1 cellular context compared by ENCODE assay signal in the genomic region with DNA sequence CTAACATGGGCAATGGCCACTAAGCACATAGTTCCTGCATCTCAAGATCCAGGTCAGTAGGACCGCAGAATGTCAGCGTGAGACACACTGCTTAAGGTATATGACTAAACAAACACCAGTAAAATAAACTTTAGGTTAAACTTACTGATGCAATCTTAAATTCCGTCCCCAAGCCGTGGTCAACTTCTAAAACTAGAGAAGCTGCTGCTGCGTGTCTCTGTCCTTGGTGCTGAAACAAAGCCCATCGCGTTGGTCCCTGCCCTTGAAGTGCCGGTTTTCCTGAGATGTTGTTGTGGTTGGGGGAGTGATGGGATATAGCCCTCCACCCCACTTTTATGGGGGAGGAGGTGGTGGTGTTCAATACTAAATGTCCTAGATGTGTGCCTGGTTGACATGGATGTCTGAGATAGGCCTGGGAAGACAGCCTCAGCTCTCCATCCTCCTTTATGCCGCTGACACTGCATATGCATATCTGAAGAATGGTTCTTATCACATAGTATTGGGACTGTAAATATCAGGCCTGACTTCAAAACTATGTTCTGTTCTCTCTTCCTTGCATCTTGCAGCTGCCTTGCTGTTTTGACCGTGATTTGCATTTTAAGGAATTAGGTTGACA.
A peak's percentile ranks its signal among the peaks of the same experiment; 100 is the strongest.
TF ChIP-seq lines count a peak whose summit lies in the region.

No MANE protein-coding gene starts in this region.

TF ChIP-seq in HepG2, 621 proteins besides CTCF, POLR2A, EP300 and RAD21 (continued from another document and continues in another):
- TF ChIP-seq NFAT5 (CRISPR knock-in tag; IDR thresholded peaks at IDR 0.05) (0 out of 2 replicates have a peak, but pooled peaks have one; percentile 65), ASH2L (IDR thresholded peaks at IDR 0.05; ENCODE audit: insufficient read length, low read depth, low read length) (no peak), WIZ (CRISPR knock-in tag; IDR thresholded peaks at IDR 0.05) (peak; percentile 97), MIER3 (CRISPR knock-in tag; IDR thresholded peaks at IDR 0.05; ENCODE audit: borderline replicate concordance) (0 out of 2 replicates have a peak, but pooled peaks have one; percentile 25), ZNF264 (CRISPR knock-in tag; IDR thresholded peaks at IDR 0.05) (0 out of 2 replicates have a peak, but pooled peaks have one; percentile 31), SRSF4 (IDR thresholded peaks at IDR 0.05; ENCODE audit: low read depth, low read length, poor library complexity, severe bottlenecking) (no peak), KLF16 (CRISPR knock-in tag; IDR thresholded peaks at IDR 0.05) (peak in 1 of 2 experiments; percentile 71; a peak in 2 of 4 replicates), KAT8 (CRISPR knock-in tag; IDR thresholded peaks at IDR 0.05) (peak; percentile 45; the same call in 1 of the 2 replicates), RXRB (CRISPR knock-in tag; IDR thresholded peaks at IDR 0.05; ENCODE audit: borderline replicate concordance) (peak; percentile 26; the same call in 1 of the 2 replicates), GFI1 (CRISPR knock-in tag; IDR thresholded peaks at IDR 0.05; ENCODE audit: borderline replicate concordance) (no peak), DPF2 (CRISPR knock-in tag; IDR thresholded peaks at IDR 0.05; ENCODE audit: borderline replicate concordance, low read depth) (no peak), TARDBP (CRISPR knock-in tag; IDR thresholded peaks at IDR 0.05) (no peak), ZBTB25 (CRISPR knock-in tag; IDR thresholded peaks at IDR 0.05) (peak; percentile 78; the same call in 1 of the 2 replicates), JARID2 (CRISPR knock-in tag; IDR thresholded peaks at IDR 0.05; ENCODE audit: insufficient replicate concordance) (no peak), ZNF205 (CRISPR knock-in tag; IDR thresholded peaks at IDR 0.05) (0 out of 2 replicates have a peak, but pooled peaks have one; percentile 45), KDM4B (CRISPR knock-in tag; IDR thresholded peaks at IDR 0.05) (no peak), SNAI1 (CRISPR knock-in tag; IDR thresholded peaks at IDR 0.05; ENCODE audit: borderline replicate concordance) (no peak), ZNF580 (CRISPR knock-in tag; IDR thresholded peaks at IDR 0.05; ENCODE audit: borderline replicate concordance, low read depth) (0 out of 2 replicates have a peak, but pooled peaks have one; percentile 67), ZNF335 (CRISPR knock-in tag; IDR thresholded peaks at IDR 0.05) (peak; percentile 72; the same call in 1 of the 2 replicates), ZSCAN29 (CRISPR knock-in tag; conservative IDR thresholded peaks at IDR 0.05) (no peak), ZNF431 (CRISPR knock-in tag; IDR thresholded peaks at IDR 0.05; ENCODE audit: borderline replicate concordance, low read depth) (peak; percentile 28; the same call in 1 of the 2 replicates), NR2F6 (IDR thresholded peaks at IDR 0.05) (no peak), NR2F6 (CRISPR knock-in tag; IDR thresholded peaks at IDR 0.05) (no peak), KMT2B (CRISPR knock-in tag; IDR thresholded peaks at IDR 0.05) (0 out of 2 replicates have a peak, but pooled peaks have one; percentile 40)
- TF ChIP-seq, protein P1, sequence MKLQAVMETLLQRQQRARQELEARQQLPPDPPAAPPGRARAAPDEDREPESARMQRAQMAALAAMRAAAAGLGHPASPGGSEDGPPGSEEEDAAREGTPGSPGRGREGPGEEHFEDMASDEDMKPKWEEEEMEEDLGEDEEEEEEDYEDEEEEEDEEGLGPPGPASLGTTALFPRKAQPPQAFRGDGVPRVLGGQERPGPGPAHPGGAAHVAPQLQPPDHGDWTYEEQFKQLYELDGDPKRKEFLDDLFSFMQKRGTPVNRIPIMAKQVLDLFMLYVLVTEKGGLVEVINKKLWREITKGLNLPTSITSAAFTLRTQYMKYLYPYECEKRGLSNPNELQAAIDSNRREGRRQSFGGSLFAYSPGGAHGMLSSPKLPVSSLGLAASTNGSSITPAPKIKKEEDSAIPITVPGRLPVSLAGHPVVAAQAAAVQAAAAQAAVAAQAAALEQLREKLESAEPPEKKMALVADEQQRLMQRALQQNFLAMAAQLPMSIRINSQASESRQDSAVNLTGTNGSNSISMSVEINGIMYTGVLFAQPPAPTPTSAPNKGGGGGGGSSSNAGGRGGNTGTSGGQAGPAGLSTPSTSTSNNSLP (IDR thresholded peaks at IDR 0.05; ENCODE audit: low read depth, low read length), result no peak
- TF ChIP-seq, protein P2, sequence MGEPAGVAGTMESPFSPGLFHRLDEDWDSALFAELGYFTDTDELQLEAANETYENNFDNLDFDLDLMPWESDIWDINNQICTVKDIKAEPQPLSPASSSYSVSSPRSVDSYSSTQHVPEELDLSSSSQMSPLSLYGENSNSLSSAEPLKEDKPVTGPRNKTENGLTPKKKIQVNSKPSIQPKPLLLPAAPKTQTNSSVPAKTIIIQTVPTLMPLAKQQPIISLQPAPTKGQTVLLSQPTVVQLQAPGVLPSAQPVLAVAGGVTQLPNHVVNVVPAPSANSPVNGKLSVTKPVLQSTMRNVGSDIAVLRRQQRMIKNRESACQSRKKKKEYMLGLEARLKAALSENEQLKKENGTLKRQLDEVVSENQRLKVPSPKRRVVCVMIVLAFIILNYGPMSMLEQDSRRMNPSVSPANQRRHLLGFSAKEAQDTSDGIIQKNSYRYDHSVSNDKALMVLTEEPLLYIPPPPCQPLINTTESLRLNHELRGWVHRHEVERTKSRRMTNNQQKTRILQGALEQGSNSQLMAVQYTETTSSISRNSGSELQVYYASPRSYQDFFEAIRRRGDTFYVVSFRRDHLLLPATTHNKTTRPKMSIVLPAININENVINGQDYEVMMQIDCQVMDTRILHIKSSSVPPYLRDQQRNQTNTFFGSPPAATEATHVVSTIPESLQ (CRISPR knock-in tag; conservative IDR thresholded peaks at IDR 0.05), result 0 out of 2 replicates have a peak, but pooled peaks have one; percentile 69
- TF ChIP-seq, protein P3, sequence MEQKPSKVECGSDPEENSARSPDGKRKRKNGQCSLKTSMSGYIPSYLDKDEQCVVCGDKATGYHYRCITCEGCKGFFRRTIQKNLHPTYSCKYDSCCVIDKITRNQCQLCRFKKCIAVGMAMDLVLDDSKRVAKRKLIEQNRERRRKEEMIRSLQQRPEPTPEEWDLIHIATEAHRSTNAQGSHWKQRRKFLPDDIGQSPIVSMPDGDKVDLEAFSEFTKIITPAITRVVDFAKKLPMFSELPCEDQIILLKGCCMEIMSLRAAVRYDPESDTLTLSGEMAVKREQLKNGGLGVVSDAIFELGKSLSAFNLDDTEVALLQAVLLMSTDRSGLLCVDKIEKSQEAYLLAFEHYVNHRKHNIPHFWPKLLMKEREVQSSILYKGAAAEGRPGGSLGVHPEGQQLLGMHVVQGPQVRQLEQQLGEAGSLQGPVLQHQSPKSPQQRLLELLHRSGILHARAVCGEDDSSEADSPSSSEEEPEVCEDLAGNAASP (CRISPR knock-in tag; IDR thresholded peaks at IDR 0.05; ENCODE audit: borderline replicate concordance), result peak; percentile 52; the same call in 1 of the 2 replicates
- TF ChIP-seq, protein P4, sequence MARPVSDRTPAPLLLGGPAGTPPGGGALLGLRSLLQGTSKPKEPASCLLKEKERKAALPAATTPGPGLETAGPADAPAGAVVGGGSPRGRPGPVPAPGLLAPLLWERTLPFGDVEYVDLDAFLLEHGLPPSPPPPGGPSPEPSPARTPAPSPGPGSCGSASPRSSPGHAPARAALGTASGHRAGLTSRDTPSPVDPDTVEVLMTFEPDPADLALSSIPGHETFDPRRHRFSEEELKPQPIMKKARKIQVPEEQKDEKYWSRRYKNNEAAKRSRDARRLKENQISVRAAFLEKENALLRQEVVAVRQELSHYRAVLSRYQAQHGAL (CRISPR knock-in tag; IDR thresholded peaks at IDR 0.05; ENCODE audit: not compliant biosample characterization), result no peak
- TF ChIP-seq, protein P5, sequence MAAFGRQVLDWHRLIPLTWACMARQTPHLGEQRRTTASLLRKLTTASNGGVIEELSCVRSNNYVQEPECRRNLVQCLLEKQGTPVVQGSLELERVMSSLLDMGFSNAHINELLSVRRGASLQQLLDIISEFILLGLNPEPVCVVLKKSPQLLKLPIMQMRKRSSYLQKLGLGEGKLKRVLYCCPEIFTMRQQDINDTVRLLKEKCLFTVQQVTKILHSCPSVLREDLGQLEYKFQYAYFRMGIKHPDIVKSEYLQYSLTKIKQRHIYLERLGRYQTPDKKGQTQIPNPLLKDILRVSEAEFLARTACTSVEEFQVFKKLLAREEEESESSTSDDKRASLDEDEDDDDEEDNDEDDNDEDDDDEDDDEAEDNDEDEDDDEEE (CRISPR knock-in tag; IDR thresholded peaks at IDR 0.05), result peak; percentile 74; the same call in 1 of the 2 replicates
- TF ChIP-seq, protein P6, sequence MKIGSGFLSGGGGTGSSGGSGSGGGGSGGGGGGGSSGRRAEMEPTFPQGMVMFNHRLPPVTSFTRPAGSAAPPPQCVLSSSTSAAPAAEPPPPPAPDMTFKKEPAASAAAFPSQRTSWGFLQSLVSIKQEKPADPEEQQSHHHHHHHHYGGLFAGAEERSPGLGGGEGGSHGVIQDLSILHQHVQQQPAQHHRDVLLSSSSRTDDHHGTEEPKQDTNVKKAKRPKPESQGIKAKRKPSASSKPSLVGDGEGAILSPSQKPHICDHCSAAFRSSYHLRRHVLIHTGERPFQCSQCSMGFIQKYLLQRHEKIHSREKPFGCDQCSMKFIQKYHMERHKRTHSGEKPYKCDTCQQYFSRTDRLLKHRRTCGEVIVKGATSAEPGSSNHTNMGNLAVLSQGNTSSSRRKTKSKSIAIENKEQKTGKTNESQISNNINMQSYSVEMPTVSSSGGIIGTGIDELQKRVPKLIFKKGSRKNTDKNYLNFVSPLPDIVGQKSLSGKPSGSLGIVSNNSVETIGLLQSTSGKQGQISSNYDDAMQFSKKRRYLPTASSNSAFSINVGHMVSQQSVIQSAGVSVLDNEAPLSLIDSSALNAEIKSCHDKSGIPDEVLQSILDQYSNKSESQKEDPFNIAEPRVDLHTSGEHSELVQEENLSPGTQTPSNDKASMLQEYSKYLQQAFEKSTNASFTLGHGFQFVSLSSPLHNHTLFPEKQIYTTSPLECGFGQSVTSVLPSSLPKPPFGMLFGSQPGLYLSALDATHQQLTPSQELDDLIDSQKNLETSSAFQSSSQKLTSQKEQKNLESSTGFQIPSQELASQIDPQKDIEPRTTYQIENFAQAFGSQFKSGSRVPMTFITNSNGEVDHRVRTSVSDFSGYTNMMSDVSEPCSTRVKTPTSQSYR (CRISPR knock-in tag; IDR thresholded peaks at IDR 0.05; ENCODE audit: borderline replicate concordance), result peak; percentile 27; the same call in 1 of the 2 replicates
